Comparison of ENCODE assay signal across 8 cellular contexts in genomic region chr16:24834459-24835335, GRCh38. TPM values are rescaled to one million over a fixed set of nuclear protein-coding genes. Genes with fewer than 3 reads are reported as not detected.
A peak's percentile ranks its signal among the peaks of the same experiment; 100 is the strongest.
DNase-seq lines count a peak whose midpoint lies in the region; ATAC-seq and TF ChIP-seq lines count a peak whose summit lies in the region.

No MANE protein-coding gene starts in this region.

- H3K27me3 Mint-ChIP-seq in activated CD4-positive, alpha-beta memory T cell treated with anti-CD3 and anti-CD28 coated beads for 36 hours, result no peaks in the 10 kb centered on the region
- peaks cover 1% of the 10 kb centered on the region for H3K27me3 Mint-ChIP-seq in activated CD4-positive, alpha-beta memory T cell treated with anti-CD3 and anti-CD28 coated beads, Interleukin-2, amount 10 ng/mL, durations not matched to agents 7 days and 5 days
- no peaks in the 10 kb centered on the region for H3K27me3 Mint-ChIP-seq in chondrocyte (ENCODE audit: low read depth)

- ATAC-seq in mucosa of descending colon (peak; percentile 94), HG03565 (IDR thresholded peaks at IDR 0.05; ENCODE audit: unreplicated experiment) (no peak)

- H3K4me1 ChIP-seq in mucosa of descending colon (ENCODE audit: low read depth) (peaks cover 4% of the 10 kb centered on the region), ovary (ENCODE audit: insufficient read depth) (no peaks in the 10 kb centered on the region)

- H3K4me3 Mint-ChIP-seq in activated CD4-positive, alpha-beta memory T cell treated with anti-CD3 and anti-CD28 coated beads for 36 hours, result no peak overlapping the region
- no peak overlapping the region for H3K4me3 Mint-ChIP-seq in activated CD4-positive, alpha-beta memory T cell treated with anti-CD3 and anti-CD28 coated beads, Interleukin-2, amount 10 ng/mL, durations not matched to agents 7 days and 5 days
- H3K4me3 Mint-ChIP-seq in chondrocyte (ENCODE audit: unreplicated experiment), result no peak overlapping the region

- no peaks in the 10 kb centered on the region for H3K36me3 ChIP-seq in mucosa of descending colon (ENCODE audit: low read depth)
- no peaks in the 10 kb centered on the region for H3K36me3 ChIP-seq in ovary

- WGBS in ovary, 3 donors, result 50 to 70% (median 58%) methylated on average over 7 of the region's 7 CpGs

- H3K27ac ChIP-seq in ovary, result no peak overlapping the region

- H3K4me3 ChIP-seq in mucosa of descending colon, result no peak overlapping the region
- H3K4me3 ChIP-seq in ovary, result no peak overlapping the region

- H3K27ac Mint-ChIP-seq in activated CD4-positive, alpha-beta memory T cell treated with anti-CD3 and anti-CD28 coated beads for 36 hours, result no peak overlapping the region
- H3K27ac Mint-ChIP-seq in activated CD4-positive, alpha-beta memory T cell treated with anti-CD3 and anti-CD28 coated beads, Interleukin-2, amount 10 ng/mL, durations not matched to agents 7 days and 5 days, result no peak overlapping the region
- H3K27ac Mint-ChIP-seq in chondrocyte (ENCODE audit: unreplicated experiment), result peak overlapping the region; percentile 72

- H3K9me3 ChIP-seq in mucosa of descending colon (no peaks in the 10 kb centered on the region), ovary (no peaks in the 10 kb centered on the region)

- no peaks in the 10 kb centered on the region for H3K4me1 Mint-ChIP-seq in activated CD4-positive, alpha-beta memory T cell treated with anti-CD3 and anti-CD28 coated beads for 36 hours (ENCODE audit: low read depth)
- no peaks in the 10 kb centered on the region for H3K4me1 Mint-ChIP-seq in activated CD4-positive, alpha-beta memory T cell treated with anti-CD3 and anti-CD28 coated beads, Interleukin-2, amount 10 ng/mL, durations not matched to agents 7 days and 5 days
- H3K4me1 Mint-ChIP-seq in chondrocyte (ENCODE audit: low read depth), result peaks cover 8% of the 10 kb centered on the region

- TF ChIP-seq POLR2A in ovary (IDR thresholded peaks at IDR 0.05), result no peak

- CTCF ChIA-PET in activated CD4-positive, alpha-beta memory T cell treated with anti-CD3 and anti-CD28 coated beads for 36 hours (lab: Charles Lee), result interaction anchor here (0.6 to 0.8 kb wide), 5 partner anchors 9 to 956 kb away, joined by 3 read pairs; no protein-coding TSS in a partner anchor
- CTCF ChIA-PET in activated CD4-positive, alpha-beta memory T cell treated with anti-CD3 and anti-CD28 coated beads, Interleukin-2, amount 10 ng/mL, durations not matched to agents 7 days and 5 days (lab: Charles Lee), result interaction anchor here (0.6 to 0.9 kb wide), 4 partner anchors 8 to 1653 kb away, joined by 3 to 5 read pairs (median 4); no protein-coding TSS in a partner anchor

- H3K9me3 Mint-ChIP-seq in activated CD4-positive, alpha-beta memory T cell treated with anti-CD3 and anti-CD28 coated beads for 36 hours, result no peaks in the 10 kb centered on the region
- no peaks in the 10 kb centered on the region for H3K9me3 Mint-ChIP-seq in activated CD4-positive, alpha-beta memory T cell treated with anti-CD3 and anti-CD28 coated beads, Interleukin-2, amount 10 ng/mL, durations not matched to agents 7 days and 5 days
- no peaks in the 10 kb centered on the region for H3K9me3 Mint-ChIP-seq in chondrocyte (ENCODE audit: low read depth)

- H3K27me3 ChIP-seq in ovary, result no peaks in the 10 kb centered on the region

- TF ChIP-seq CTCF in chondrocyte (IDR thresholded peaks at IDR 0.05), result peak; percentile 80
- peak; percentile 43 for TF ChIP-seq CTCF in mucosa of descending colon (IDR thresholded peaks at IDR 0.05)
- no peak for TF ChIP-seq CTCF in ovary (IDR thresholded peaks at IDR 0.05)

- POLR2A ChIA-PET in activated CD4-positive, alpha-beta memory T cell treated with anti-CD3 and anti-CD28 coated beads for 36 hours (lab: Charles Lee), result no interaction called here
- POLR2A ChIA-PET in activated CD4-positive, alpha-beta memory T cell treated with anti-CD3 and anti-CD28 coated beads, Interleukin-2, amount 10 ng/mL, durations not matched to agents 7 days and 5 days (lab: Charles Lee), result no interaction called here

- no peak for TF ChIP-seq EP300 in ovary (IDR thresholded peaks at IDR 0.05)

- DNase-seq in activated CD4-positive, alpha-beta memory T cell treated with anti-CD3 and anti-CD28 coated beads for 36 hours, result peak; percentile 38
- DNase-seq in activated CD4-positive, alpha-beta memory T cell treated with anti-CD3 and anti-CD28 coated beads, Interleukin-2, amount 10 ng/mL, durations not matched to agents 7 days and 5 days, result no peak
- DNase-seq in NCI-H2227 (lab: John Stamatoyannopoulos, UW; ENCODE audit: unreplicated experiment) (peak; percentile 37), chondrocyte (ENCODE audit: low spot score) (no peak), mucosa of descending colon (peak; percentile 72 to 86 (median 85)), NCI-H1436 treated with DMSO at 0.1 percent for 48 hours (lab: John Stamatoyannopoulos, UW) (no peak), ovary (no peak)

- intact Hi-C loops in activated CD4-positive, alpha-beta memory T cell treated with anti-CD3 and anti-CD28 coated beads for 36 hours (cut with micrococcal nuclease), result no loop called here
- intact Hi-C loops in mucosa of descending colon (cut with DNase I, micrococcal nuclease) (loop anchor here in 1 of 2 donors (10.0 kb wide), 1 partner anchor 210 kb away; no protein-coding TSS in a partner anchor), ovary (cut with DNase I) (no loop called here)

- H3K36me3 Mint-ChIP-seq in activated CD4-positive, alpha-beta memory T cell treated with anti-CD3 and anti-CD28 coated beads for 36 hours, result no peaks in the 10 kb centered on the region
- no peaks in the 10 kb centered on the region for H3K36me3 Mint-ChIP-seq in activated CD4-positive, alpha-beta memory T cell treated with anti-CD3 and anti-CD28 coated beads, Interleukin-2, amount 10 ng/mL, durations not matched to agents 7 days and 5 days (ENCODE audit: low read depth)
- no peaks in the 10 kb centered on the region for H3K36me3 Mint-ChIP-seq in chondrocyte (ENCODE audit: low read depth)

RNA-seq across cellular contexts. Expression of gene SLC5A11, which starts 11.1 kb away (rescaled TPM):
- under 1 TPM in 1 of 2 experiments, not detected in 1; 0.12 TPM for total RNA-seq in activated CD4-positive, alpha-beta memory T cell treated with anti-CD3 and anti-CD28 coated beads for 36 hours
- not detected for total RNA-seq in activated CD4-positive, alpha-beta memory T cell treated with anti-CD3 and anti-CD28 coated beads, Interleukin-2, amount 10 ng/mL, durations not matched to agents 7 days and 5 days
- total RNA-seq in chondrocyte (not detected in 3 replicates), mucosa of descending colon (1 to 10 TPM in 2 of 3 donors, under 1 TPM in 1; 0.63 to 2.4 (median 1.3) TPM), ovary (under 1 TPM in 3 of 7 donors, not detected in 4; 0.24 to 0.50 (median 0.32) TPM)
- polyA plus RNA-seq in ovary, result under 1 TPM in 1 of 2 donors, not detected in 1; 0.04 TPM

Comparison
In these comparisons a context has a peak if more than half of its experiments do, and no peak if none do; other contexts are left out.
1. DNase-seq: peak in activated CD4-positive, alpha-beta memory T cell treated with anti-CD3 and anti-CD28 coated beads for 36 hours (single experiment), NCI-H2227 (single experiment) and mucosa of descending colon (3 of 3); none in activated CD4-positive, alpha-beta memory T cell treated with anti-CD3 and anti-CD28 coated beads, Interleukin-2, amount 10 ng/mL, durations not matched to agents 7 days and 5 days (single experiment), chondrocyte (single experiment), NCI-H1436 treated with DMSO at 0.1 percent for 48 hours (single experiment) and ovary (0 of 5).
2. CTCF ChIP-seq: peak in chondrocyte (single experiment) and mucosa of descending colon (single experiment); none in ovary (0 of 3).